In the genomic region with DNA sequence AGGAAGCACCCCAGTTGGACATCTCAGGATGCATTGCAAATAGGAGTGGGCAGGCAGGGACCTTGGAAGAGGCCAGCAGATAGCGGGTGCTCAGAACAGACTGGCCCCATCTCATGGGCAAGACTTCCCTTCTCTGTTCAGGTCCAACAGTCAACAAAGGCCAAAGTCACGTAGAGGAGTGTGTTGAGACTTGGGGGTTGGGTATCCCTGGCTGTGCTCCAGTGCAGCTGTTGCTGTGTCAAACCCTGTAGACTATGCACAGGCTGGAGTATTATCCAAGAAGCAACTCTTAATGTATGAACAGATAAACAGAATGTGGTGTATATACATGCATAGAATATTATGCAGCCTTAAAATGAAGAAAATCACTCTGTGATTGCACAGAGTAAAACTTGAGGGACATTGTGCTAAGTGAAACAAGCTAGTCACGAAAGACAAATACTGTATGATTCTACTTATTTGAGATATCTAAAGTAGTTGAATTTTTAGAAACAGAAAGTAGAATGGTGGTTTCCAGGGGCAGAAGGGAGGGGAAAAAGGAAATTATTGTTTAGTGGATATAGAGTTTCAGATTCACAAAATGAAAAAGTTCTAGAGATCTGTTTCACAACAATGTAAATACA, we compare ENCODE assay signal across 27 cellular contexts.
A peak's percentile ranks its signal among the peaks of the same experiment; 100 is the strongest.
DNase-seq lines count a peak whose midpoint lies in the region; ATAC-seq and TF ChIP-seq lines count a peak whose summit lies in the region.
"Had no signal": no experiment of that assay in that cellular context is flagged by ENCODE, and none has a peak within 500 bp of the region (broad histone marks: within the 10 kb centered on the region; RNA-seq: fewer than 3 reads in every experiment).

No MANE protein-coding gene starts in this region.

- H3K27ac ChIP-seq in upper lobe of right lung, result no peak overlapping the region
- H3K27ac ChIP-seq: pancreas, transverse colon had no signal

- H3K27me3 ChIP-seq in upper lobe of right lung, result no peaks in the 10 kb centered on the region
- H3K27me3 ChIP-seq: pancreas, transverse colon had no signal

- no peak overlapping the region for H3K4me3 ChIP-seq in upper lobe of right lung
- H3K4me3 ChIP-seq: pancreas, transverse colon had no signal

- TF ChIP-seq CTCF in upper lobe of right lung (IDR thresholded peaks at IDR 0.05), result no peak

- no peaks in the 10 kb centered on the region for H3K9me3 ChIP-seq in upper lobe of right lung
- H3K9me3 ChIP-seq: Caco-2, pancreas, transverse colon had no signal

- DNase-seq in upper lobe of right lung, result no peak
- no peak for DNase-seq in nucleus accumbens (lab: John Stamatoyannopoulos, UW)
- DNase-seq in EL, result no peak
- DNase-seq: activated CD4-positive, alpha-beta memory T cell treated with anti-CD3 and anti-CD28 coated beads for 36 hours; activated CD4-positive, CD25-positive, alpha-beta regulatory T cell treated with anti-CD3 and anti-CD28 coated beads, Interleukin-2, amount 50 U/mL, for 72 hours; activated naive CD4-positive, alpha-beta T cell treated with anti-CD3 and anti-CD28 coated beads for 36 hours; C1 segment of cervical spinal cord; Caco-2; DMS79 treated with DMSO at 0.1 percent for 48 hours; effector memory CD8-positive, alpha-beta T cell; glutamatergic neuron; Kasumi-1; NCI-H1417 treated with DMSO at 0.1 percent for 48 hours; NCI-H2029 treated with DMSO at 0.1 percent for 48 hours; NCI-H2227 treated with DMSO at 0.1 percent for 48 hours; NCI-H526 treated with DMSO at 0.1 percent for 48 hours; pancreas; Right ventricle myocardium superior; T-helper 17 cell; transverse colon had no signal

- intact Hi-C loops in upper lobe of right lung (cut with DNase I), result no loop called here

- H3K4me1 ChIP-seq in upper lobe of right lung, result no peaks in the 10 kb centered on the region
- H3K4me1 ChIP-seq: Caco-2, pancreas, transverse colon had no signal

- peak; percentile 33 for ATAC-seq in GM18519 (IDR thresholded peaks at IDR 0.05; ENCODE audit: low FRiP score, unreplicated experiment)
- ATAC-seq in GM21381 (IDR thresholded peaks at IDR 0.05; ENCODE audit: unreplicated experiment), result peak; percentile 40
- peak; percentile 34 for ATAC-seq in HG03159 (IDR thresholded peaks at IDR 0.05; ENCODE audit: unreplicated experiment)
- ATAC-seq in upper lobe of right lung, result peak; percentile 23
- no peak for ATAC-seq in GM19035 (IDR thresholded peaks at IDR 0.05; ENCODE audit: unreplicated experiment)
- ATAC-seq: effector memory CD8-positive, alpha-beta T cell; HCT116; HepG2; left lobe of liver; pancreas; T-helper 17 cell had no signal

- H3K36me3 ChIP-seq in upper lobe of right lung, result no peaks in the 10 kb centered on the region
- H3K36me3 ChIP-seq: pancreas, transverse colon had no signal
